In the genomic region with DNA sequence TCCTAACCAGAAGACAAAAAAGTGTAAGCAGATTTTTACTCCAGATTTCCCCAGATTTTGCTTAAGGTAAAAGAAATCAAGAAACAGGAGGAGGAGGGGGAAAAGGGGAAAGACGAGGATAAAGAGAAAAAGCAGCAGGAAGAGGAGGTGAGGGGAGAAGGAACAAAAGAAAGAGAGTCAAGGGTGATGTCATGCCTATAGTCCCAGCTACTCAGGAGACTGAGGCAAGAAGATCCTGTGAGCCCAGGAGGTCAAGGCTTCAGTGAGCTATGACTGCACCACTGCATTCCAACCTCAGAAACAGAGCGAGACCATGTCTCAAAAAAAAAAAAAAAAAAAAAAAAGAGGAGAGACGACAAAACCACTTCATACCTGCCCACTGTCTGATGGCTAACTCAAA, we compare ENCODE assay signal across 37 cellular contexts. TPM values are rescaled to one million over a fixed set of nuclear protein-coding genes. Genes with fewer than 3 reads are reported as not detected.
"Had no signal": no experiment of that assay in that cellular context is flagged by ENCODE, and none has a peak within 500 bp of the region (broad histone marks: within the 10 kb centered on the region; RNA-seq: fewer than 3 reads in every experiment).

No MANE protein-coding gene starts in this region.

- H3K4me3 Mint-ChIP-seq: activated CD4-positive, alpha-beta memory T cell treated with anti-CD3 and anti-CD28 coated beads, Interleukin-2, amount 10 ng/mL, durations not matched to agents 7 days and 5 days; activated CD4-positive, alpha-beta T cell treated with anti-CD3 and anti-CD28 coated beads for 36 hours; activated CD4-positive, alpha-beta T cell treated with anti-CD3 and anti-CD28 coated beads, Interleukin-2, amount 10 ng/mL, durations not matched to agents 7 days and 5 days; activated CD8-positive, alpha-beta memory T cell treated with anti-CD3 and anti-CD28 coated beads, Interleukin-2, amount 10 ng/mL, durations not matched to agents 7 days and 5 days; activated CD8-positive, alpha-beta T cell treated with anti-CD3 and anti-CD28 coated beads, Interleukin-2, amount 10 ng/mL, durations not matched to agents 7 days and 5 days; activated naive CD4-positive, alpha-beta T cell treated with anti-CD3 and anti-CD28 coated beads, Interleukin-2, amount 10 ng/mL, durations not matched to agents 7 days and 5 days; activated naive CD4-positive, alpha-beta T cell treated with anti-CD3 and anti-CD28 coated beads, Interleukin-2, amount 50 U/mL, for 24 hours; activated naive CD8-positive, alpha-beta T cell; activated naive CD8-positive, alpha-beta T cell treated with anti-CD3 and anti-CD28 coated beads, Interleukin-2, amount 10 ng/mL, durations not matched to agents 7 days and 5 days; activated naive CD8-positive, alpha-beta T cell treated with anti-CD3 and anti-CD28 coated beads, Interleukin-2, amount 50 U/mL, for 24 hours; activated T-cell treated with anti-CD3 and anti-CD28 coated beads, Interleukin-2, amount 50 U/mL, for 24 hours; T-helper 1 cell treated with Interleukin-12 subunit alpha and Interleukin-12 subunit beta and Interleukin-4 antibody, amounts not matched to agents 30 μg/mL and 1 μg/mL, for 36 hours; T-helper 2 cell treated with Interferon-gamma antibody and Interleukin-4, amounts not matched to agents 5 μg/mL and 100 μg/mL, for 36 hours had no signal

- ATAC-seq: activated CD4-positive, alpha-beta T cell treated with anti-CD3 and anti-CD28 coated beads for 36 hours; activated CD4-positive, CD25-positive, alpha-beta regulatory T cell treated with anti-CD3 and anti-CD28 coated beads, Interleukin-2, amount 50 U/mL, for 24 hours; activated CD8-positive, alpha-beta memory T cell treated with anti-CD3 and anti-CD28 coated beads, Interleukin-2, amount 10 ng/mL, durations not matched to agents 7 days and 5 days; activated CD8-positive, alpha-beta T cell treated with anti-CD3 and anti-CD28 coated beads, Interleukin-2, amount 10 ng/mL, durations not matched to agents 7 days and 5 days; activated naive CD8-positive, alpha-beta T cell treated with anti-CD3 and anti-CD28 coated beads, Interleukin-2, amount 50 U/mL, for 24 hours; body of pancreas had no signal

- H3K27me3 ChIP-seq: ascending aorta, body of pancreas, brain microvascular endothelial cell, breast epithelium had no signal

- H3K27ac Mint-ChIP-seq: activated CD4-positive, alpha-beta memory T cell treated with anti-CD3 and anti-CD28 coated beads, Interleukin-2, amount 10 ng/mL, durations not matched to agents 7 days and 5 days; activated CD4-positive, alpha-beta T cell treated with anti-CD3 and anti-CD28 coated beads for 36 hours; activated CD4-positive, alpha-beta T cell treated with anti-CD3 and anti-CD28 coated beads, Interleukin-2, amount 10 ng/mL, durations not matched to agents 7 days and 5 days; activated CD8-positive, alpha-beta memory T cell treated with anti-CD3 and anti-CD28 coated beads, Interleukin-2, amount 10 ng/mL, durations not matched to agents 7 days and 5 days; activated CD8-positive, alpha-beta T cell treated with anti-CD3 and anti-CD28 coated beads, Interleukin-2, amount 10 ng/mL, durations not matched to agents 7 days and 5 days; activated naive CD4-positive, alpha-beta T cell treated with anti-CD3 and anti-CD28 coated beads, Interleukin-2, amount 10 ng/mL, durations not matched to agents 7 days and 5 days; activated naive CD4-positive, alpha-beta T cell treated with anti-CD3 and anti-CD28 coated beads, Interleukin-2, amount 50 U/mL, for 24 hours; activated naive CD8-positive, alpha-beta T cell; activated naive CD8-positive, alpha-beta T cell treated with anti-CD3 and anti-CD28 coated beads, Interleukin-2, amount 10 ng/mL, durations not matched to agents 7 days and 5 days; activated naive CD8-positive, alpha-beta T cell treated with anti-CD3 and anti-CD28 coated beads, Interleukin-2, amount 50 U/mL, for 24 hours; activated T-cell treated with anti-CD3 and anti-CD28 coated beads, Interleukin-2, amount 50 U/mL, for 24 hours; activated T-helper 2 cell treated with anti-CD3 and anti-CD28 coated beads, Interferon-gamma antibody, Interleukin-2, Interleukin-4, amounts not matched to agents 10 μg/mL and 5 μg/mL and 100 μg/mL, durations not matched to agents 14 hours and 24 hours and 36 hours; T-helper 1 cell treated with Interleukin-12 subunit alpha and Interleukin-12 subunit beta and Interleukin-4 antibody, amounts not matched to agents 30 μg/mL and 1 μg/mL, for 36 hours; T-helper 2 cell treated with Interferon-gamma antibody and Interleukin-4, amounts not matched to agents 5 μg/mL and 100 μg/mL, for 36 hours had no signal

- H3K4me1 ChIP-seq: ascending aorta, body of pancreas, breast epithelium had no signal

- FAIRE-seq: TTC549 had no signal

- H3K4me1 Mint-ChIP-seq: activated naive CD4-positive, alpha-beta T cell treated with anti-CD3 and anti-CD28 coated beads, Interleukin-2, amount 50 U/mL, for 24 hours; activated naive CD8-positive, alpha-beta T cell treated with anti-CD3 and anti-CD28 coated beads, Interleukin-2, amount 50 U/mL, for 24 hours had no signal

- H3K9me3 Mint-ChIP-seq: activated CD4-positive, alpha-beta T cell treated with anti-CD3 and anti-CD28 coated beads, Interleukin-2, amount 10 ng/mL, durations not matched to agents 7 days and 5 days; activated naive CD4-positive, alpha-beta T cell treated with anti-CD3 and anti-CD28 coated beads, Interleukin-2, amount 10 ng/mL, durations not matched to agents 7 days and 5 days; activated naive CD4-positive, alpha-beta T cell treated with anti-CD3 and anti-CD28 coated beads, Interleukin-2, amount 50 U/mL, for 24 hours; activated naive CD8-positive, alpha-beta T cell treated with anti-CD3 and anti-CD28 coated beads, Interleukin-2, amount 10 ng/mL, durations not matched to agents 7 days and 5 days; activated naive CD8-positive, alpha-beta T cell treated with anti-CD3 and anti-CD28 coated beads, Interleukin-2, amount 50 U/mL, for 24 hours; activated T-cell treated with anti-CD3 and anti-CD28 coated beads, Interleukin-2, amount 50 U/mL, for 24 hours; activated T-helper 2 cell treated with anti-CD3 and anti-CD28 coated beads, Interferon-gamma antibody, Interleukin-2, Interleukin-4, amounts not matched to agents 10 μg/mL and 5 μg/mL and 100 μg/mL, durations not matched to agents 14 hours and 24 hours and 36 hours; T-helper 1 cell treated with Interleukin-12 subunit alpha and Interleukin-12 subunit beta and Interleukin-4 antibody, amounts not matched to agents 30 μg/mL and 1 μg/mL, for 36 hours; T-helper 2 cell treated with Interferon-gamma antibody and Interleukin-4, amounts not matched to agents 5 μg/mL and 100 μg/mL, for 36 hours had no signal

- H3K27ac ChIP-seq: ascending aorta, body of pancreas, brain microvascular endothelial cell, breast epithelium, VCaP had no signal

- DNase-seq: activated CD4-positive, alpha-beta memory T cell treated with anti-CD3 and anti-CD28 coated beads, Interleukin-2, amount 10 ng/mL, durations not matched to agents 7 days and 5 days; activated CD4-positive, alpha-beta T cell treated with anti-CD3 and anti-CD28 coated beads for 1 hour; activated CD4-positive, alpha-beta T cell treated with anti-CD3 and anti-CD28 coated beads for 36 hours; activated CD4-positive, alpha-beta T cell treated with anti-CD3 and anti-CD28 coated beads for 48 hours; activated CD4-positive, alpha-beta T cell treated with anti-CD3 and anti-CD28 coated beads, Interleukin-2, amount 10 ng/mL, durations not matched to agents 7 days and 5 days; activated CD4-positive, alpha-beta T cell treated with anti-CD3 and anti-CD28 coated beads, Interleukin-2, amount 50 U/mL, for 48 hours; activated CD4-positive, CD25-positive, alpha-beta regulatory T cell; activated CD8-positive, alpha-beta memory T cell treated with anti-CD3 and anti-CD28 coated beads for 24 hours; activated CD8-positive, alpha-beta memory T cell treated with anti-CD3 and anti-CD28 coated beads, Interleukin-2, amount 10 ng/mL, durations not matched to agents 7 days and 5 days; activated CD8-positive, alpha-beta memory T cell treated with anti-CD3 and anti-CD28 coated beads, Interleukin-2, amount 50 U/mL, for 48 hours; activated CD8-positive, alpha-beta T cell treated with anti-CD3 and anti-CD28 coated beads, Interleukin-2, amount 10 ng/mL, durations not matched to agents 7 days and 5 days; activated effector memory CD4-positive, alpha-beta T cell treated with Interleukin-2 at 50 U/mL for 16 hours; activated gamma-delta T cell; activated naive CD4-positive, alpha-beta T cell treated with anti-CD3 and anti-CD28 coated beads, Interleukin-2, amount 10 ng/mL, durations not matched to agents 7 days and 5 days; activated naive CD4-positive, alpha-beta T cell treated with Interleukin-2 at 50 U/mL for 16 hours; activated naive CD8-positive, alpha-beta T cell treated with anti-CD3 and anti-CD28 coated beads, Interleukin-2, amount 10 ng/mL, durations not matched to agents 7 days and 5 days; activated naive CD8-positive, alpha-beta T cell treated with anti-CD3 and anti-CD28 coated beads, Interleukin-2, amount 50 U/mL, for 24 hours; activated T-cell treated with anti-CD3 and anti-CD28 coated beads, Interleukin-2, amount 50 U/mL, for 24 hours; activated T-cell treated with anti-CD3 and anti-CD28 coated beads, Interleukin-2, amount 50 U/mL, for 48 hours; amygdala; anterior cingulate cortex; body of pancreas; brain microvascular endothelial cell; central memory CD4-positive, alpha-beta T cell; T-helper 1 cell; T-helper 2 cell; T-helper 9 cell had no signal

- H3K4me3 ChIP-seq: ascending aorta, body of pancreas, breast epithelium had no signal

- H3K36me3 Mint-ChIP-seq: activated CD8-positive, alpha-beta memory T cell treated with anti-CD3 and anti-CD28 coated beads, Interleukin-2, amount 10 ng/mL, durations not matched to agents 7 days and 5 days; activated naive CD4-positive, alpha-beta T cell treated with anti-CD3 and anti-CD28 coated beads, Interleukin-2, amount 10 ng/mL, durations not matched to agents 7 days and 5 days; activated naive CD4-positive, alpha-beta T cell treated with anti-CD3 and anti-CD28 coated beads, Interleukin-2, amount 50 U/mL, for 24 hours; activated naive CD8-positive, alpha-beta T cell had no signal

- H3K9me3 ChIP-seq: ascending aorta, body of pancreas, breast epithelium had no signal

- H3K36me3 ChIP-seq: ascending aorta, brain microvascular endothelial cell, breast epithelium had no signal

RNA-seq across cellular contexts. Expression of a gene that starts 19.9 kb away (rescaled TPM):
- total RNA-seq: activated CD4-positive, alpha-beta T cell treated with anti-CD3 and anti-CD28 coated beads for 36 hours; activated CD8-positive, alpha-beta T cell treated with anti-CD3 and anti-CD28 coated beads, Interleukin-2, amount 10 ng/mL, durations not matched to agents 7 days and 5 days had no signal
